In the genomic region with DNA sequence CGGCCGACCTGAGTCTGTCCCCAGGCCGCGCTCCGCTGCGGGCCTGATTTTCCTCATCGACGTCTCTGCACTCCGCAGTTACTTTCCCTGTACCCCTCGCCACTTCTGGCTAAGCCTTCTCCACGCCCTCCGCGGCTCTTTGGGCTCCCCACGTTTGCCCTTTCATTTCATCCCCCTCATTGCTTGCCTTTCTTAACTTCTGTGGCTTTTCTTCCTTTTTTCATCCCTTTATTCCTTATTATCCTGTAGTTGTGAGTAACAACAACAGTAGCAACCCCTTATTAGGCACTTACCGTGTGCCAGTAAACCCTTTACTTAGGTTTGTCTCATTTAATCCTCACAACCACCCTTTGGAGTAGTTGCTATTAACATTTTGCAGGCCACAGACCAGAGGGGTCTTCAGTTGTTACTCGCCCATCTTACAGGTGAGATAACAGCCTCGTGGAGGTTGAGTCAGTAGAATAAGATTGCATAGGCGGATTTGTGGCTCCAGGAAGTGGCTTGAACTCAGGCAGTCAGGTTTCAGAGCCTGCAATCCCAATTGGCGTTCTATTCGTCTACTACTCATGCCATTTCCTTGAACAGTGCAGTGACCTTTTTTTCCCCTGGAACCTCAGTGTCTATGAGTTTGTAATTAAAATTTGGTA, we compare ENCODE assay signal across 8 cellular contexts. TPM values are rescaled to one million over a fixed set of nuclear protein-coding genes. Genes with fewer than 3 reads are reported as not detected.
DNase-seq lines count a peak whose midpoint lies in the region; ATAC-seq, FAIRE-seq and TF ChIP-seq lines count a peak whose summit lies in the region.

No MANE protein-coding gene starts in this region.

- H3K27me3 Mint-ChIP-seq in T-helper 1 cell treated with Interleukin-12 subunit alpha and Interleukin-12 subunit beta and Interleukin-4 antibody, amounts not matched to agents 30 μg/mL and 1 μg/mL, for 36 hours (ENCODE audit: low read depth), result no peaks in the 10 kb centered on the region
- H3K27me3 Mint-ChIP-seq in nephron progenitor cell (ENCODE audit: low read depth, poor library complexity), result peaks cover 6% of the 10 kb centered on the region

- peaks cover 35% of the 10 kb centered on the region for H3K4me1 Mint-ChIP-seq in T-helper 1 cell treated with Interleukin-12 subunit alpha and Interleukin-12 subunit beta and Interleukin-4 antibody, amounts not matched to agents 30 μg/mL and 1 μg/mL, for 36 hours (ENCODE audit: low read depth)
- H3K4me1 Mint-ChIP-seq in nephron progenitor cell, result peaks cover 28% of the 10 kb centered on the region

- H2BK15ac ChIP-seq in H1 (ENCODE audit: low read length), result no peak overlapping the region; the same call in 1 of the 2 replicates

- no peak overlapping the region for H3K23ac ChIP-seq in H1 (ENCODE audit: insufficient read length)

- POLR2A ChIA-PET in H1 (lab: Charles Lee; ENCODE audit: partially characterized antibody), result interaction anchor here (1.0 kb wide), 1 partner anchor 941 kb away, joined by 3 read pairs; no protein-coding TSS in a partner anchor

- no peak overlapping the region; the same call in 1 of the 2 replicates for H2BK12ac ChIP-seq in H1 (ENCODE audit: low read depth, low read length)

- H2BK5ac ChIP-seq in H1 (ENCODE audit: low read depth, low read length), result peak overlapping the region; percentile 99

- DNase-seq in COR-L47 (lab: John Stamatoyannopoulos, UW) (peak; percentile 6), H1 (ENCODE audit: low read depth in 1 of 2, low spot score in 2 of 2) (no peak), nephron progenitor cell (no peak), GM19240 (ENCODE audit: insufficient read length, low spot score) (no peak), NCI-H2227 (lab: John Stamatoyannopoulos, UW; ENCODE audit: unreplicated experiment) (no peak)

- peak overlapping the region; percentile 98 for H3K27ac Mint-ChIP-seq in T-helper 1 cell treated with Interleukin-12 subunit alpha and Interleukin-12 subunit beta and Interleukin-4 antibody, amounts not matched to agents 30 μg/mL and 1 μg/mL, for 36 hours
- H3K27ac Mint-ChIP-seq in nephron progenitor cell, result peak overlapping the region; percentile 94

- no peak for TF ChIP-seq EP300 in H1 (IDR thresholded peaks at IDR 0.05; ENCODE audit: borderline replicate concordance in 1 of 2, low read depth in 2 of 2, low read length in 2 of 2)

- no peak overlapping the region for H3K14ac ChIP-seq in H1 (ENCODE audit: insufficient read length)

- H3K4me2 ChIP-seq in H1 (ENCODE audit: insufficient read depth in 1 of 2, low read depth in 2 of 2, low read length in 2 of 2), result peak overlapping the region; percentile 74 to 80

- peaks cover 8 to 18% of the 10 kb centered on the region in 2 experiments for H4K20me1 ChIP-seq in H1 (replicated peaks in 1 of 2; ENCODE audit: control insufficient read depth in 1 of 2, insufficient read depth in 2 of 2, low read length in 2 of 2)

- peaks cover 5% of the 10 kb centered on the region; the same call in 1 of the 2 replicates for H3K23me2 ChIP-seq in H1 (ENCODE audit: low read depth, low read length)

- peak overlapping the region; percentile 96 to 99 (median 98) for H3K9ac ChIP-seq in H1 (replicated peaks in 1 of 4; ENCODE audit: extremely low read depth in 1 of 4, low read depth in 3 of 4, low read length in 3 of 4)

- H2BK120ac ChIP-seq in H1 (replicated peaks; ENCODE audit: low read depth, low read length), result no peak overlapping the region

- H2BK20ac ChIP-seq in H1 (ENCODE audit: low read length), result no peak overlapping the region

- H3K36me3 Mint-ChIP-seq in T-helper 1 cell treated with Interleukin-12 subunit alpha and Interleukin-12 subunit beta and Interleukin-4 antibody, amounts not matched to agents 30 μg/mL and 1 μg/mL, for 36 hours (ENCODE audit: low read depth), result peaks cover 8% of the 10 kb centered on the region
- H3K36me3 Mint-ChIP-seq in nephron progenitor cell (ENCODE audit: low read depth), result peaks cover 8% of the 10 kb centered on the region

- peak overlapping the region; percentile 74 for H4K5ac ChIP-seq in H1 (ENCODE audit: insufficient read length, low read depth, low read length)

- H3K4ac ChIP-seq in H1 (replicated peaks; ENCODE audit: insufficient read length, low read depth, low read length), result peak overlapping the region; percentile 71

- H2AFZ ChIP-seq in H1 (ENCODE audit: low read length), result peak overlapping the region; percentile 46; the same call in 1 of the 2 replicates

- FAIRE-seq in H1 (lab: Jason Lieb, UNC), result no peak

- no peak overlapping the region for H2AK5ac ChIP-seq in H1 (ENCODE audit: low read depth, low read length)

- 0 out of 2 replicates have a peak overlapping the region, but pooled peaks have one; percentile 57 for H3K18ac ChIP-seq in H1 (ENCODE audit: extremely low read depth, low read length)

- H3K4me1 ChIP-seq in H1 (replicated peaks in 1 of 4; ENCODE audit: control insufficient read depth in 3 of 4, insufficient read depth in 4 of 4, low read length in 3 of 4), result peaks cover 3 to 9% (median 4%) of the 10 kb centered on the region in 4 experiments; a peak in 4 of 7 replicates

- H3K4me3 Mint-ChIP-seq in T-helper 1 cell treated with Interleukin-12 subunit alpha and Interleukin-12 subunit beta and Interleukin-4 antibody, amounts not matched to agents 30 μg/mL and 1 μg/mL, for 36 hours, result peak overlapping the region; percentile 98
- H3K4me3 Mint-ChIP-seq in nephron progenitor cell, result peak overlapping the region; percentile 95

- TF ChIP-seq CTCF in H1 (IDR thresholded peaks at IDR 0.05; ENCODE audit: control extremely low read depth in 1 of 3, insufficient read depth in 1 of 3, low read depth in 1 of 3, low read length in 3 of 3) (no peak), nephron progenitor cell (IDR thresholded peaks at IDR 0.05) (no peak)

- H3K4me3 ChIP-seq in H1 (ENCODE audit: extremely low read depth in 1 of 4, insufficient read depth in 2 of 4, low read depth in 3 of 4, low read length in 4 of 4), result peak overlapping the region; percentile 74 to 95 (median 93)

- H4K91ac ChIP-seq in H1 (replicated peaks; ENCODE audit: insufficient read length, low read length), result peak overlapping the region; percentile 76

- peaks cover 32 to 58% of the 10 kb centered on the region in 2 experiments for H3K79me2 ChIP-seq in H1 (ENCODE audit: control insufficient read depth in 1 of 2, insufficient read depth in 2 of 2, low read length in 2 of 2)

- peak overlapping the region; percentile 92 for H3K56ac ChIP-seq in H1 (replicated peaks; ENCODE audit: insufficient read length, low read depth, low read length)

- CTCF ChIA-PET in H1 (lab: Charles Lee; ENCODE audit: partially characterized antibody), result interaction anchor here (0.8 kb wide), 1 partner anchor 169 kb away, joined by 4 read pairs; no protein-coding TSS in a partner anchor

- ATAC-seq in GM19372 (IDR thresholded peaks at IDR 0.05; ENCODE audit: low read depth, unreplicated experiment) (peak; percentile 15), HG03520 (IDR thresholded peaks at IDR 0.05; ENCODE audit: unreplicated experiment) (peak; percentile 18)

- H3K79me1 ChIP-seq in H1 (ENCODE audit: low read depth, low read length), result no peaks in the 10 kb centered on the region

- TF ChIP-seq RAD21 in H1 (IDR thresholded peaks at IDR 0.05 in 1 of 2, conservative IDR thresholded peaks at IDR 0.05 in 1 of 2; ENCODE audit: low read depth in 2 of 2, low read length in 2 of 2), result no peak

- H3K36me3 ChIP-seq in H1 (ENCODE audit: control insufficient read depth in 2 of 4, insufficient read depth in 4 of 4, low read length in 3 of 4), result no peaks in the 10 kb centered on the region

- no peaks in the 10 kb centered on the region for H3K9me3 ChIP-seq in H1 (ENCODE audit: insufficient read depth in 2 of 2, low read depth in 1 of 2, low read length in 1 of 2)

- H4K8ac ChIP-seq in H1 (ENCODE audit: extremely low read depth, insufficient read depth, low read length), result peak overlapping the region; percentile 100; the same call in 1 of the 2 replicates

- H3K27me3 ChIP-seq in H1 (replicated peaks in 1 of 4; ENCODE audit: control insufficient read depth in 3 of 4, extremely low read depth in 1 of 4, insufficient read depth in 3 of 4, low read length in 3 of 4), result 0 out of 7 replicates have a peak, but pooled peaks cover 0 to 2% (median 0%) of the 10 kb centered on the region in 4 experiments

- TF ChIP-seq POLR2A in H1 (IDR thresholded peaks at IDR 0.05; ENCODE audit: control extremely low read depth in 1 of 2, low read depth in 2 of 2, low read length in 2 of 2), result no peak; a peak in 1 of 3 replicates

- H3K27ac ChIP-seq in H1 (ENCODE audit: low read depth, low read length), result peak overlapping the region; percentile 97

- WGBS in H1 (ENCODE audit: extremely low coverage in 1 of 2, insufficient coverage in 1 of 2, insufficient read length in 1 of 2, insufficient replicate concordance in 2 of 2, low coverage in 1 of 2, low lambda C conversion rate in 2 of 2, missing lambda C conversion rate in 1 of 2), 2 experiments, result 2% methylated on average over 20 of the region's 20 CpGs; no CpG with 5 or more reads in 1 of the 2 experiments

- no peaks in the 10 kb centered on the region for H3K9me3 Mint-ChIP-seq in T-helper 1 cell treated with Interleukin-12 subunit alpha and Interleukin-12 subunit beta and Interleukin-4 antibody, amounts not matched to agents 30 μg/mL and 1 μg/mL, for 36 hours
- H3K9me3 Mint-ChIP-seq in nephron progenitor cell, result no peaks in the 10 kb centered on the region

TF ChIP-seq in H1, 55 proteins besides CTCF, POLR2A, EP300 and RAD21:
- TF ChIP-seq SIN3A (conservative IDR thresholded peaks at IDR 0.05 in 1 of 2, IDR thresholded peaks at IDR 0.05 in 1 of 2; ENCODE audit: low read depth in 1 of 2, low read length in 2 of 2) (peak in 1 of 2 experiments; percentile 70; a peak in 2 of 4 replicates), HDAC2 (IDR thresholded peaks at IDR 0.05; ENCODE audit: borderline replicate concordance in 1 of 2, low read depth in 2 of 2, low read length in 2 of 2) (0 out of 4 replicates have a peak, but pooled peaks of 1 of the 2 experiments have one; percentile 48)
- TF ChIP-seq, protein P1, sequence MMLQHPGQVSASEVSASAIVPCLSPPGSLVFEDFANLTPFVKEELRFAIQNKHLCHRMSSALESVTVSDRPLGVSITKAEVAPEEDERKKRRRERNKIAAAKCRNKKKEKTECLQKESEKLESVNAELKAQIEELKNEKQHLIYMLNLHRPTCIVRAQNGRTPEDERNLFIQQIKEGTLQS (IDR thresholded peaks at IDR 0.05; ENCODE audit: insufficient read depth, low read depth, low read length), result no peak

RNA-seq across cellular contexts. Expression of gene TCERG1, which starts 0.7 kb away (rescaled TPM):
- 105 TPM in 2 replicates for total RNA-seq in H1 (2021; fragmentation: NEBNext Ultra II Directional; extraction: Animal tissue kit (Norgen Biotek cat#: 25700))
- 122 and 125 TPM in 2 replicates for polyA plus RNA-seq in H1 (2011; rRNA removed)
- 97.0 TPM for polyA plus RNA-seq in H1 (2011; cell fraction: cytosol; rRNA removed)
- polyA plus RNA-seq in H1 (2011; cell fraction: nucleus; rRNA removed), result 253 TPM
- 58.8 to 93.6 TPM (median 75.2 TPM) in 4 replicates for polyA plus RNA-seq in H1 (2012, experiment 1 of 2)
- 6.3 TPM for polyA plus RNA-seq in H1 (2012, experiment 2 of 2)
- 122 TPM for polyA plus RNA-seq in H1 (2013, experiment 1 of 2)
- polyA plus RNA-seq in H1 (2013, experiment 2 of 2), result 109 TPM
- polyA minus RNA-seq in H1 (2011; rRNA and poly(A)+ RNA removed), result 265 and 299 TPM in 2 replicates
- 54.0 TPM for polyA minus RNA-seq in H1 (2011; cell fraction: cytosol; rRNA and poly(A)+ RNA removed)
- 393 TPM for polyA minus RNA-seq in H1 (2011; cell fraction: nucleus; rRNA and poly(A)+ RNA removed)
